ENCODE assay signal across 13 cellular contexts in the genomic region with DNA sequence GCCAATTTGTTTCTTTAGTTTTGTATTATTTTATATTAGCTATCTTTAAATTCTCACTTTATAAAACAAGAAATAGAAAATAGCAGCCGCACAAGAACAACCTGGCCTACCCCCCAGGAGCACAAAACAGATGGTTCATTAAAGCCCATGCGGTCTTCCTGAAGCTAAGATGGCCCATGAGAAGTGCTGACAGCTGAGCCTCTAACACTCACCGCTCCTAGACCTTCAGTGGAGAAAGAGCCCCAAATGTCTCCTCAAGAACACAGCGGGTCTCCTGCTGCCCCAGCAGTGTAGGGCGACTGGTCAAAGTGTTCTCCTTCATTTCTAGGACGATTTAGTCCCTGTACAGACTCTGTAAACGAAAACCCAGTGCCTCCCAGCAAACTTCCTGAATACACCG. TPM values are rescaled to one million over a fixed set of nuclear protein-coding genes. Genes with fewer than 3 reads are reported as not detected.
DNase-seq lines count a peak whose midpoint lies in the region; ATAC-seq and TF ChIP-seq lines count a peak whose summit lies in the region.
"Had no signal": no experiment of that assay in that cellular context is flagged by ENCODE, and none has a peak within 500 bp of the region (broad histone marks: within the 10 kb centered on the region; RNA-seq: fewer than 3 reads in every experiment).

No MANE protein-coding gene starts in this region.

- no peaks in the 10 kb centered on the region for H3K36me3 ChIP-seq in GM23338 (ENCODE audit: insufficient read depth)

- H3K4me3 Mint-ChIP-seq in CD4-positive, alpha-beta T cell: peak overlapping the region; percentile 30
- H3K4me3 Mint-ChIP-seq in GM23338: no peak overlapping the region
- H3K4me3 Mint-ChIP-seq in nephron: no peak overlapping the region

- H3K27me3 Mint-ChIP-seq in CD4-positive, alpha-beta T cell: no peaks in the 10 kb centered on the region
- H3K27me3 Mint-ChIP-seq in GM23338 (ENCODE audit: insufficient read depth, low read depth, poor library complexity): no peaks in the 10 kb centered on the region
- H3K27me3 Mint-ChIP-seq in nephron (ENCODE audit: low read depth): no peaks in the 10 kb centered on the region

- H3K9me3 Mint-ChIP-seq in CD4-positive, alpha-beta T cell: peaks cover 3% of the 10 kb centered on the region
- H3K9me3 Mint-ChIP-seq in GM23338 (no peaks in the 10 kb centered on the region), nephron (no peaks in the 10 kb centered on the region)

- POLR2A ChIA-PET in CD4-positive, alpha-beta T cell (lab: Charles Lee): interaction anchor here (1.1 to 8.8 kb wide), 8 partner anchors 8 to 626 kb away, joined by 4 to 225 read pairs (median 10); a partner anchor contains a TSS

- no peak for ATAC-seq in CD4-positive, alpha-beta T cell (ENCODE audit: poor library complexity)
- peak; percentile 56 for ATAC-seq in GM23338
- ATAC-seq in HG02798 (IDR thresholded peaks at IDR 0.05; ENCODE audit: poor library complexity, unreplicated experiment): no peak

- H2AFZ ChIP-seq in GM23338: no peak overlapping the region

- H4K20me1 ChIP-seq in GM23338 (replicated peaks; ENCODE audit: insufficient read depth): no peaks in the 10 kb centered on the region

- no peak for DNase-seq in CD4-positive, alpha-beta T cell
- DNase-seq in GM23338 (ENCODE audit: low spot score): peak; percentile 24
- DNase-seq in cerebellar cortex (ENCODE audit: low spot score): peak; percentile 72
- no peak for DNase-seq in hippocampal formation (lab: John Stamatoyannopoulos, UW)
- no peak for DNase-seq in AG08395 (ENCODE audit: low spot score)
- DNase-seq in HK-2 (ENCODE audit: unreplicated experiment): no peak
- DNase-seq: activated CD8-positive, alpha-beta memory T cell treated with anti-CD3 and anti-CD28 coated beads for 24 hours; H7; KBM-7; NCI-H2029; stimulated activated CD4-positive, alpha-beta T cell treated with anti-CD3 and anti-CD28 coated beads, Interleukin-12 subunit alpha, Interleukin-12 subunit beta, amount 100 ng/mL, for 4 hours had no signal

- peaks cover 19% of the 10 kb centered on the region for H3K4me1 ChIP-seq in GM23338 (ENCODE audit: insufficient read depth)

- no peaks in the 10 kb centered on the region for H3K27me3 ChIP-seq in CD4-positive, alpha-beta T cell (ENCODE audit: control insufficient read depth, insufficient read depth, low read length)
- H3K27me3 ChIP-seq in GM23338 (ENCODE audit: insufficient read depth): no peaks in the 10 kb centered on the region

- H3K4me3 ChIP-seq in GM23338: no peak overlapping the region

- H3K27ac Mint-ChIP-seq in CD4-positive, alpha-beta T cell: peak overlapping the region; percentile 96
- H3K27ac Mint-ChIP-seq in GM23338 (peak overlapping the region; percentile 59), nephron (peak overlapping the region; percentile 35 to 58 (median 52))

- H3K36me3 Mint-ChIP-seq in CD4-positive, alpha-beta T cell (ENCODE audit: low read depth): peaks cover 29% of the 10 kb centered on the region
- H3K36me3 Mint-ChIP-seq in GM23338 (ENCODE audit: low read depth) (no peaks in the 10 kb centered on the region), nephron (ENCODE audit: low read depth) (peaks cover 6% of the 10 kb centered on the region)

- no peaks in the 10 kb centered on the region for H3K9me2 ChIP-seq in GM23338 (ENCODE audit: insufficient read depth)

- TF ChIP-seq CTCF in CD4-positive, alpha-beta T cell (IDR thresholded peaks at IDR 0.05): no peak
- TF ChIP-seq CTCF in GM23338 (conservative IDR thresholded peaks at IDR 0.05; ENCODE audit: low read depth in 2 of 2) (no peak), nephron (IDR thresholded peaks at IDR 0.05; ENCODE audit: unreplicated experiment in 3 of 3) (no peak)

- CTCF ChIA-PET in CD4-positive, alpha-beta T cell (lab: Charles Lee): interaction anchor here (1.0 to 1.5 kb wide), 4 partner anchors 15 to 278 kb away, joined by 4 to 6 read pairs (median 4); no protein-coding TSS in a partner anchor

- intact Hi-C loops in CD4-positive, alpha-beta T cell (cut with DNase I, micrococcal nuclease): loop anchor here (10.0 kb wide), 2 partner anchors 477 to 627 kb away; no protein-coding TSS in a partner anchor

- peak overlapping the region; percentile 81 for H3K27ac ChIP-seq in CD4-positive, alpha-beta T cell (ENCODE audit: low read depth, low read length)
- peak overlapping the region; percentile 60; the same call in 1 of the 2 replicates for H3K27ac ChIP-seq in GM23338 (ENCODE audit: low read depth)

- peak overlapping the region; percentile 40; the same call in 1 of the 2 replicates for H3K4me2 ChIP-seq in GM23338

- peaks cover 90% of the 10 kb centered on the region for H3K4me1 Mint-ChIP-seq in CD4-positive, alpha-beta T cell (ENCODE audit: low read depth)
- H3K4me1 Mint-ChIP-seq in GM23338 (peaks cover 26% of the 10 kb centered on the region), nephron (peaks cover 51% of the 10 kb centered on the region)

- no peaks in the 10 kb centered on the region for H3K9me3 ChIP-seq in CD4-positive, alpha-beta T cell (ENCODE audit: control insufficient read depth, low read length)

- peaks cover 15% of the 10 kb centered on the region for H3K79me2 ChIP-seq in GM23338 (replicated peaks; ENCODE audit: insufficient read depth)

- no peaks in the 10 kb centered on the region for H3F3A ChIP-seq in GM23338 (replicated peaks; ENCODE audit: low read depth)

TF ChIP-seq in GM23338, 12 proteins besides CTCF, POLR2A, EP300 and RAD21 (continues in another document):
- no peak for TF ChIP-seq EZH2phosphoT487 (IDR thresholded peaks at IDR 0.05; ENCODE audit: unreplicated experiment)
- TF ChIP-seq, protein P1, sequence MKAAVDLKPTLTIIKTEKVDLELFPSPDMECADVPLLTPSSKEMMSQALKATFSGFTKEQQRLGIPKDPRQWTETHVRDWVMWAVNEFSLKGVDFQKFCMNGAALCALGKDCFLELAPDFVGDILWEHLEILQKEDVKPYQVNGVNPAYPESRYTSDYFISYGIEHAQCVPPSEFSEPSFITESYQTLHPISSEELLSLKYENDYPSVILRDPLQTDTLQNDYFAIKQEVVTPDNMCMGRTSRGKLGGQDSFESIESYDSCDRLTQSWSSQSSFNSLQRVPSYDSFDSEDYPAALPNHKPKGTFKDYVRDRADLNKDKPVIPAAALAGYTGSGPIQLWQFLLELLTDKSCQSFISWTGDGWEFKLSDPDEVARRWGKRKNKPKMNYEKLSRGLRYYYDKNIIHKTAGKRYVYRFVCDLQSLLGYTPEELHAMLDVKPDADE (IDR thresholded peaks at IDR 0.05): no peak
- TF ChIP-seq EZH2 (IDR thresholded peaks at IDR 0.05; ENCODE audit: low read depth, unreplicated experiment): no peak
- no peak for TF ChIP-seq POLR2AphosphoS5 (IDR thresholded peaks at IDR 0.05; ENCODE audit: low read depth)
- TF ChIP-seq NANOG (IDR thresholded peaks at IDR 0.05; ENCODE audit: borderline replicate concordance): no peak
- TF ChIP-seq ZNF331 (CRISPR knock-in tag; IDR thresholded peaks at IDR 0.05; ENCODE audit: low read depth): no peak
- TF ChIP-seq, protein P2, sequence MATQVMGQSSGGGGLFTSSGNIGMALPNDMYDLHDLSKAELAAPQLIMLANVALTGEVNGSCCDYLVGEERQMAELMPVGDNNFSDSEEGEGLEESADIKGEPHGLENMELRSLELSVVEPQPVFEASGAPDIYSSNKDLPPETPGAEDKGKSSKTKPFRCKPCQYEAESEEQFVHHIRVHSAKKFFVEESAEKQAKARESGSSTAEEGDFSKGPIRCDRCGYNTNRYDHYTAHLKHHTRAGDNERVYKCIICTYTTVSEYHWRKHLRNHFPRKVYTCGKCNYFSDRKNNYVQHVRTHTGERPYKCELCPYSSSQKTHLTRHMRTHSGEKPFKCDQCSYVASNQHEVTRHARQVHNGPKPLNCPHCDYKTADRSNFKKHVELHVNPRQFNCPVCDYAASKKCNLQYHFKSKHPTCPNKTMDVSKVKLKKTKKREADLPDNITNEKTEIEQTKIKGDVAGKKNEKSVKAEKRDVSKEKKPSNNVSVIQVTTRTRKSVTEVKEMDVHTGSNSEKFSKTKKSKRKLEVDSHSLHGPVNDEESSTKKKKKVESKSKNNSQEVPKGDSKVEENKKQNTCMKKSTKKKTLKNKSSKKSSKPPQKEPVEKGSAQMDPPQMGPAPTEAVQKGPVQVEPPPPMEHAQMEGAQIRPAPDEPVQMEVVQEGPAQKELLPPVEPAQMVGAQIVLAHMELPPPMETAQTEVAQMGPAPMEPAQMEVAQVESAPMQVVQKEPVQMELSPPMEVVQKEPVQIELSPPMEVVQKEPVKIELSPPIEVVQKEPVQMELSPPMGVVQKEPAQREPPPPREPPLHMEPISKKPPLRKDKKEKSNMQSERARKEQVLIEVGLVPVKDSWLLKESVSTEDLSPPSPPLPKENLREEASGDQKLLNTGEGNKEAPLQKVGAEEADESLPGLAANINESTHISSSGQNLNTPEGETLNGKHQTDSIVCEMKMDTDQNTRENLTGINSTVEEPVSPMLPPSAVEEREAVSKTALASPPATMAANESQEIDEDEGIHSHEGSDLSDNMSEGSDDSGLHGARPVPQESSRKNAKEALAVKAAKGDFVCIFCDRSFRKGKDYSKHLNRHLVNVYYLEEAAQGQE (IDR thresholded peaks at IDR 0.05; ENCODE audit: unreplicated experiment): no peak
- TF ChIP-seq CREB1 (CRISPR knock-in tag; IDR thresholded peaks at IDR 0.05; ENCODE audit: low read depth): no peak
- TF ChIP-seq JUNB (IDR thresholded peaks at IDR 0.05; ENCODE audit: unreplicated experiment): no peak

RNA-seq across cellular contexts. Expression of a gene that starts 45.1 kb away (rescaled TPM):
- total RNA-seq in CD4-positive, alpha-beta T cell: 10 to 100 TPM; 48.7 to 49.0 TPM
- 10.5 and 10.8 TPM in 2 replicates for total RNA-seq in GM23338 (2014; rRNA removed; shearing (Covaris generic))
- polyA plus RNA-seq in GM23338 (2016; fragmentation: Nextera tagmentation; extraction: Ambion mirVana): 9.0 and 10.1 TPM in 2 replicates

Comparison
In these comparisons a context has a peak if more than half of its experiments do, and no peak if none do; other contexts are left out.
1. DNase-seq: peak in GM23338 (single experiment) and cerebellar cortex (single experiment); none in CD4-positive, alpha-beta T cell (0 of 10), hippocampal formation (0 of 2), AG08395 (single experiment) and HK-2 (single experiment).
2. Peak in every context shown above with its lines, with median percentiles within 50 percentile points of each other: H3K27ac Mint-ChIP-seq.